ENCODE assay signal across 1 cellular context in genomic region chr12:109052097-109052414, GRCh38.
TF ChIP-seq lines count a peak whose summit lies in the region.

No MANE protein-coding gene starts in this region.

TF ChIP-seq in WTC11, 78 proteins besides CTCF, POLR2A, EP300 and RAD21 (continued from another document):
- TF ChIP-seq MAX (CRISPR knock-in tag; IDR thresholded peaks at IDR 0.05), result no peak
- TF ChIP-seq ZNF423 (CRISPR knock-in tag; IDR thresholded peaks at IDR 0.05), result no peak
- no peak for TF ChIP-seq TP53 (CRISPR knock-in tag; IDR thresholded peaks at IDR 0.05)
- TF ChIP-seq ELF4 (CRISPR knock-in tag; IDR thresholded peaks at IDR 0.05; ENCODE audit: low read depth), result no peak
- TF ChIP-seq, protein P1, sequence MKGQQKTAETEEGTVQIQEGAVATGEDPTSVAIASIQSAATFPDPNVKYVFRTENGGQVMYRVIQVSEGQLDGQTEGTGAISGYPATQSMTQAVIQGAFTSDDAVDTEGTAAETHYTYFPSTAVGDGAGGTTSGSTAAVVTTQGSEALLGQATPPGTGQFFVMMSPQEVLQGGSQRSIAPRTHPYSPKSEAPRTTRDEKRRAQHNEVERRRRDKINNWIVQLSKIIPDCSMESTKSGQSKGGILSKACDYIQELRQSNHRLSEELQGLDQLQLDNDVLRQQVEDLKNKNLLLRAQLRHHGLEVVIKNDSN (CRISPR knock-in tag; IDR thresholded peaks at IDR 0.05), result no peak
- no peak for TF ChIP-seq AR (CRISPR knock-in tag; IDR thresholded peaks at IDR 0.05)
- TF ChIP-seq ZNF396 (CRISPR knock-in tag; IDR thresholded peaks at IDR 0.05; ENCODE audit: borderline replicate concordance), result no peak
- TF ChIP-seq, protein P2, sequence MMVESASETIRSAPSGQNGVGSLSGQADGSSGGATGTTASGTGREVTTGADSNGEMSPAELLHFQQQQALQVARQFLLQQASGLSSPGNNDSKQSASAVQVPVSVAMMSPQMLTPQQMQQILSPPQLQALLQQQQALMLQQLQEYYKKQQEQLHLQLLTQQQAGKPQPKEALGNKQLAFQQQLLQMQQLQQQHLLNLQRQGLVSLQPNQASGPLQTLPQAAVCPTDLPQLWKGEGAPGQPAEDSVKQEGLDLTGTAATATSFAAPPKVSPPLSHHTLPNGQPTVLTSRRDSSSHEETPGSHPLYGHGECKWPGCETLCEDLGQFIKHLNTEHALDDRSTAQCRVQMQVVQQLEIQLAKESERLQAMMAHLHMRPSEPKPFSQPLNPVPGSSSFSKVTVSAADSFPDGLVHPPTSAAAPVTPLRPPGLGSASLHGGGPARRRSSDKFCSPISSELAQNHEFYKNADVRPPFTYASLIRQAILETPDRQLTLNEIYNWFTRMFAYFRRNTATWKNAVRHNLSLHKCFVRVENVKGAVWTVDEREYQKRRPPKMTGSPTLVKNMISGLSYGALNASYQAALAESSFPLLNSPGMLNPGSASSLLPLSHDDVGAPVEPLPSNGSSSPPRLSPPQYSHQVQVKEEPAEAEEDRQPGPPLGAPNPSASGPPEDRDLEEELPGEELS (CRISPR knock-in tag; IDR thresholded peaks at IDR 0.05), result no peak
- TF ChIP-seq FOXJ3 (CRISPR knock-in tag; IDR thresholded peaks at IDR 0.05; ENCODE audit: borderline replicate concordance), result no peak
- TF ChIP-seq CBFB (CRISPR knock-in tag; IDR thresholded peaks at IDR 0.05; ENCODE audit: low read depth), result no peak
- no peak for TF ChIP-seq ATF1 (CRISPR knock-in tag; IDR thresholded peaks at IDR 0.05)
- no peak for TF ChIP-seq NFATC4 (CRISPR knock-in tag; IDR thresholded peaks at IDR 0.05)
- no peak for TF ChIP-seq ZNF281 (CRISPR knock-in tag; IDR thresholded peaks at IDR 0.05)
- TF ChIP-seq GTF2I (CRISPR knock-in tag; conservative IDR thresholded peaks at IDR 0.05), result no peak
- TF ChIP-seq, protein P3, sequence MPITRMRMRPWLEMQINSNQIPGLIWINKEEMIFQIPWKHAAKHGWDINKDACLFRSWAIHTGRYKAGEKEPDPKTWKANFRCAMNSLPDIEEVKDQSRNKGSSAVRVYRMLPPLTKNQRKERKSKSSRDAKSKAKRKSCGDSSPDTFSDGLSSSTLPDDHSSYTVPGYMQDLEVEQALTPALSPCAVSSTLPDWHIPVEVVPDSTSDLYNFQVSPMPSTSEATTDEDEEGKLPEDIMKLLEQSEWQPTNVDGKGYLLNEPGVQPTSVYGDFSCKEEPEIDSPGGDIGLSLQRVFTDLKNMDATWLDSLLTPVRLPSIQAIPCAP (CRISPR knock-in tag; IDR thresholded peaks at IDR 0.05), result no peak
